In the genomic region with DNA sequence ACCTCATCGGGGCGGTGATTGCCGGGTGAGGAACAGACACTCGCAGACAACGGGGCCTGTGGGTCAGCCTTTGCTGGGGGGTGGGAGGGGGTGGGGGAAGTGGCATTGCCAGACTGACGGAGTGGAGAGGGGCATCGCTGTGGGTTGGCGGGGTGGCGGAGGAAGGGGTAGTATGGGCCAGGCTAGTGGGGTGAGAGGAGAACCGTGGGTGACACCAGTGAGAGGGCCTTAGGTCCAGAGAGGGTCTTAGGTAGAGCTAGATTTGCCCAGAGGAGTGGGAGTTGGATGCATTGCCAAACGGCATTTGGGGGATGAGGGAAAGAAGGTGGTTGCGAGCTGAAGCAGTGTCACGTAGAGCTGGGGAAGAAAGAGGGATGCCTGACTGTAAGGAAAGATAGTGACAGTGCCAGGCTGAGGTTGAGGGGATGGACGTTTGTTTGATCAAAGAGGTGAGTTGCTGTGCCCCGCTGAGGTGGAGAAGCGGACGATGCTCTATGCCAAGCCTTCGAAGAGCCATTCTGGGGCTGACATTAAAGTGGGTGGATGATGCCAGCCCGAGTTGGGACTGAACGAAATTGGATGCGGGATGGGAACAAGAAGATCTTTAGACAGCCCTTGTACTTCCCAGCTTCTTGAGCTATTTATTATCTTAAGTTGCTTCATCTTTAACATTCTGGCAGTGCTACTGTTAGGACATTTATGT, we compare ENCODE assay signal across 8 cellular contexts. TPM values are rescaled to one million over a fixed set of nuclear protein-coding genes. Genes with fewer than 3 reads are reported as not detected.
A peak's percentile ranks its signal among the peaks of the same experiment; 100 is the strongest.
DNase-seq lines count a peak whose midpoint lies in the region; ATAC-seq, FAIRE-seq and TF ChIP-seq lines count a peak whose summit lies in the region.

No MANE protein-coding gene starts in this region.

- TF ChIP-seq EP300 in HepG2 (IDR thresholded peaks at IDR 0.05; ENCODE audit: low read depth in 2 of 2, low read length in 2 of 2) (no peak), HepG2 (CRISPR knock-in tag; IDR thresholded peaks at IDR 0.05; ENCODE audit: borderline replicate concordance) (no peak)

- no peaks in the 10 kb centered on the region for H4K20me1 ChIP-seq in HepG2 (ENCODE audit: insufficient read depth, low read length)

- TF ChIP-seq POLR2A in HepG2 (IDR thresholded peaks at IDR 0.05; ENCODE audit: insufficient read depth in 1 of 2, low read depth in 2 of 2, low read length in 2 of 2) (no peak), thyroid gland (IDR thresholded peaks at IDR 0.05) (no peak)

- peaks cover 17% of the 10 kb centered on the region for H3K36me3 Mint-ChIP-seq in activated T-cell treated with anti-CD3 and anti-CD28 coated beads, Interleukin-2, amount 50 U/mL, for 4 hours (ENCODE audit: insufficient read depth)

- DNase-seq in activated T-cell treated with anti-CD3 and anti-CD28 coated beads, Interleukin-2, amount 50 U/mL, for 4 hours = no peak
- no peak for DNase-seq in activated T-cell treated with anti-CD3 and anti-CD28 coated beads, Interleukin-2, amount 50 U/mL, for 1 hour
- no peak for DNase-seq in HepG2 (ENCODE audit: low spot score)
- peak in 1 of 2 donors; percentile 5 for DNase-seq in thyroid gland
- DNase-seq in HK-2 (ENCODE audit: unreplicated experiment) = no peak
- no peak for DNase-seq in NCI-H446 (lab: John Stamatoyannopoulos, UW)

- H3K9me3 ChIP-seq in HepG2 (ENCODE audit: low read length) = no peaks in the 10 kb centered on the region
- no peaks in the 10 kb centered on the region for H3K9me3 ChIP-seq in thyroid gland

- TF ChIP-seq CTCF in HepG2 (CRISPR knock-in tag; IDR thresholded peaks at IDR 0.05) (no peak), thyroid gland (IDR thresholded peaks at IDR 0.05) (no peak)

- H3K4me3 Mint-ChIP-seq in activated T-cell treated with anti-CD3 and anti-CD28 coated beads, Interleukin-2, amount 50 U/mL, for 4 hours = peak overlapping the region; percentile 99

- peak overlapping the region; percentile 94 for H3K9ac ChIP-seq in HepG2 (ENCODE audit: insufficient read depth, low read depth, low read length)

- 3% methylated on average over 21 of the region's 21 CpGs for WGBS in HepG2 (ENCODE audit: low lambda C conversion rate)
- WGBS in thyroid gland, 2 donors = 8 to 11% methylated on average over 21 of the region's 21 CpGs

- in situ Hi-C loops in HepG2 (cut with HindIII; ENCODE audit: extremely low pct_ligation_motif_present, low pct_unique_long_range_greater_than_20kb) = no loop called here

- no peaks in the 10 kb centered on the region for H3K27me3 Mint-ChIP-seq in activated T-cell treated with anti-CD3 and anti-CD28 coated beads, Interleukin-2, amount 50 U/mL, for 4 hours (ENCODE audit: low read depth)

- TSS peak; percentile 47 for BruUV-seq in HepG2 (replicated peaks; lab: Mats Ljungman, UMichigan)

- H3K4me3 ChIP-seq in HepG2 (replicated peaks in 1 of 3; ENCODE audit: insufficient read depth in 1 of 3, low read depth in 2 of 3, low read length in 3 of 3) (peak overlapping the region; percentile 86 to 100 (median 93)), thyroid gland (replicated peaks in 1 of 3) (peak overlapping the region; percentile 73 to 99 (median 98))

- peaks cover 55% of the 10 kb centered on the region for H3K79me2 ChIP-seq in HepG2 (ENCODE audit: insufficient read depth, low read length)

- no peaks in the 10 kb centered on the region for H3K9me3 Mint-ChIP-seq in activated T-cell treated with anti-CD3 and anti-CD28 coated beads, Interleukin-2, amount 50 U/mL, for 4 hours

- no peaks in the 10 kb centered on the region; a peak in 1 of 5 replicates for H3K27me3 ChIP-seq in HepG2 (ENCODE audit: control insufficient read depth in 1 of 2, insufficient read depth in 2 of 2, low read length in 2 of 2)
- no peaks in the 10 kb centered on the region for H3K27me3 ChIP-seq in thyroid gland

- no peak for FAIRE-seq in HepG2 (lab: Jason Lieb, UNC)

- H3K4me1 ChIP-seq in HepG2 (ENCODE audit: insufficient read depth, low read length) = peaks cover 54% of the 10 kb centered on the region
- H3K4me1 ChIP-seq in thyroid gland = peaks cover 25 to 33% of the 10 kb centered on the region in 2 donors

- peak overlapping the region; percentile 100 for H3K4me2 ChIP-seq in HepG2 (ENCODE audit: low read depth, low read length)

- ATAC-seq in activated T-cell treated with anti-CD3 and anti-CD28 coated beads, Interleukin-2, amount 50 U/mL, for 4 hours = no peak
- no peak for ATAC-seq in HepG2
- no peak for ATAC-seq in HG02938 (IDR thresholded peaks at IDR 0.05; ENCODE audit: unreplicated experiment)

- peak overlapping the region; percentile 84 for H3K27ac ChIP-seq in angular gyrus (ENCODE audit: low read depth, low read length)
- peak overlapping the region; percentile 86 for H3K27ac ChIP-seq in HepG2 (ENCODE audit: extremely low read length, insufficient read depth, low read length)
- H3K27ac ChIP-seq in thyroid gland = peak overlapping the region; percentile 75 to 94 (median 82)

- CTCF ChIA-PET in HepG2 (lab: Yijun Ruan, JAX; ENCODE audit: low intra/inter-chr PET ratio, low total read pairs) = no interaction called here

- POLR2A ChIA-PET in HepG2 (lab: Yijun Ruan, JAX) = interaction anchor here (0.8 to 6.5 kb wide), 18 partner anchors 8 to 633 kb away, joined by 3 to 111 read pairs (median 6); a partner anchor contains a TSS

- peaks cover 57% of the 10 kb centered on the region for H3K4me1 Mint-ChIP-seq in activated T-cell treated with anti-CD3 and anti-CD28 coated beads, Interleukin-2, amount 50 U/mL, for 4 hours (ENCODE audit: low read depth)

- TF ChIP-seq RAD21 in HepG2 (CRISPR knock-in tag; IDR thresholded peaks at IDR 0.05) = no peak

- intact Hi-C loops in HepG2 (cut with micrococcal nuclease; ENCODE audit: unreplicated experiment) (loop anchor here (2.0 kb wide), 1 partner anchor 42 kb away; a partner anchor contains a TSS), thyroid gland (cut with DNase I) (no loop called here)

- H2AFZ ChIP-seq in HepG2 (ENCODE audit: low read length) = no peak overlapping the region

- H3K36me3 ChIP-seq in HepG2 (replicated peaks in 1 of 2; ENCODE audit: control insufficient read depth in 1 of 2, insufficient read depth in 2 of 2, low read length in 2 of 2) = peaks cover 8 to 35% of the 10 kb centered on the region in 2 experiments
- peaks cover 7 to 21% of the 10 kb centered on the region in 2 donors for H3K36me3 ChIP-seq in thyroid gland

RNA-seq across cellular contexts. Expression of a gene that starts 0.6 kb away (rescaled TPM):
- total RNA-seq in activated T-cell treated with anti-CD3 and anti-CD28 coated beads, Interleukin-2, amount 50 U/mL, for 4 hours = 10 to 100 TPM; 88.5 to 98.1 (median 91.1) TPM
- total RNA-seq in HepG2 (2016; rRNA removed; fragmentation: Illumina TruSeq; extraction: Trizol) = 62.5 and 132 TPM in 2 replicates
- total RNA-seq in HepG2 (2016; cell fraction: cytosol; rRNA removed; fragmentation: Illumina TruSeq; extraction: Trizol; ENCODE audit: low read depth) = 16.0 and 17.0 TPM in 2 replicates
- 62.4 and 136 TPM in 2 replicates for total RNA-seq in HepG2 (2016; cell fraction: insoluble cytoplasmic fraction; rRNA removed; fragmentation: Illumina TruSeq; extraction: Trizol)
- total RNA-seq in HepG2 (2016; cell fraction: membrane; rRNA removed; fragmentation: Illumina TruSeq; extraction: Trizol) = 36.7 and 36.8 TPM in 2 replicates
- total RNA-seq in HepG2 (2016; cell fraction: nucleus; rRNA removed; fragmentation: Illumina TruSeq; extraction: Trizol) = 128 and 148 TPM in 2 replicates
- 33.1 and 41.0 TPM in 2 replicates for polyA plus RNA-seq in HepG2 (2011; rRNA removed)
- polyA plus RNA-seq in HepG2 (2011; cell fraction: cytosol; rRNA removed) = 21.9 and 29.6 TPM in 2 replicates
- 28.9 and 34.3 TPM in 2 replicates for polyA plus RNA-seq in HepG2 (2011; cell fraction: nucleus; rRNA removed)
- 54.2 and 72.4 TPM in 2 replicates for polyA plus RNA-seq in HepG2 (2012)
- polyA plus RNA-seq in HepG2 (2016; cell fraction: cytosol; fragmentation: Illumina TruSeq; extraction: Trizol; ENCODE audit: low read depth) = 20.0 and 22.7 TPM in 2 replicates
- 73.0 and 88.8 TPM in 2 replicates for polyA plus RNA-seq in HepG2 (2016; cell fraction: insoluble cytoplasmic fraction; fragmentation: Illumina TruSeq; extraction: Trizol; ENCODE audit: low read depth)
- polyA plus RNA-seq in HepG2 (2016; cell fraction: membrane; fragmentation: Illumina TruSeq; extraction: Trizol; ENCODE audit: low read depth) = 31.8 and 33.0 TPM in 2 replicates
- 235 and 255 TPM in 2 replicates for polyA plus RNA-seq in HepG2 (2016; cell fraction: nucleus; fragmentation: Illumina TruSeq; extraction: Trizol; ENCODE audit: insufficient read depth, low read depth)
- 9.2 and 16.4 TPM in 2 replicates for polyA minus RNA-seq in HepG2 (2011; rRNA and poly(A)+ RNA removed; ENCODE audit: low replicate concordance)
- polyA minus RNA-seq in HepG2 (2011; cell fraction: cytosol; rRNA and poly(A)+ RNA removed) = 17.8 and 20.4 TPM in 2 replicates
- polyA minus RNA-seq in HepG2 (2011; cell fraction: nucleus; rRNA and poly(A)+ RNA removed) = 68.4 and 76.3 TPM in 2 replicates
- total RNA-seq in thyroid gland = 100 to 1,000 TPM in 2 of 4 donors, 10 to 100 TPM in 2; 61.4 to 156 (median 108) TPM

RNA-seq across cellular contexts. Expression of a gene that starts 4.0 kb away (rescaled TPM):
- 10 to 100 TPM; 12.1 to 14.4 (median 12.4) TPM for total RNA-seq in activated T-cell treated with anti-CD3 and anti-CD28 coated beads, Interleukin-2, amount 50 U/mL, for 4 hours
- total RNA-seq in HepG2 (2016; rRNA removed; fragmentation: Illumina TruSeq; extraction: Trizol) (16.2 and 20.1 TPM in 2 replicates), thyroid gland (10 to 100 TPM; 20.8 to 24.3 (median 21.6) TPM)
- 5.6 and 6.3 TPM in 2 replicates for total RNA-seq in HepG2 (2016; cell fraction: cytosol; rRNA removed; fragmentation: Illumina TruSeq; extraction: Trizol; ENCODE audit: low read depth)
- 17.3 and 19.5 TPM in 2 replicates for total RNA-seq in HepG2 (2016; cell fraction: insoluble cytoplasmic fraction; rRNA removed; fragmentation: Illumina TruSeq; extraction: Trizol)
- total RNA-seq in HepG2 (2016; cell fraction: membrane; rRNA removed; fragmentation: Illumina TruSeq; extraction: Trizol) = 15.5 and 15.8 TPM in 2 replicates
- total RNA-seq in HepG2 (2016; cell fraction: nucleus; rRNA removed; fragmentation: Illumina TruSeq; extraction: Trizol) = 10.6 and 13.8 TPM in 2 replicates
- 12.4 and 13.6 TPM in 2 replicates for polyA plus RNA-seq in HepG2 (2011; rRNA removed)
- polyA plus RNA-seq in HepG2 (2011; cell fraction: cytosol; rRNA removed) = 6.6 and 9.6 TPM in 2 replicates
- polyA plus RNA-seq in HepG2 (2011; cell fraction: nucleus; rRNA removed) = 12.0 and 13.1 TPM in 2 replicates
- 6.3 and 7.2 TPM in 2 replicates for polyA plus RNA-seq in HepG2 (2012)
- polyA plus RNA-seq in HepG2 (2016; cell fraction: cytosol; fragmentation: Illumina TruSeq; extraction: Trizol; ENCODE audit: low read depth) = 2.0 and 3.3 TPM in 2 replicates
- 12.1 and 12.3 TPM in 2 replicates for polyA plus RNA-seq in HepG2 (2016; cell fraction: insoluble cytoplasmic fraction; fragmentation: Illumina TruSeq; extraction: Trizol; ENCODE audit: low read depth)
- polyA plus RNA-seq in HepG2 (2016; cell fraction: membrane; fragmentation: Illumina TruSeq; extraction: Trizol; ENCODE audit: low read depth) = 6.4 and 8.6 TPM in 2 replicates
- polyA plus RNA-seq in HepG2 (2016; cell fraction: nucleus; fragmentation: Illumina TruSeq; extraction: Trizol; ENCODE audit: insufficient read depth, low read depth) = 12.3 and 15.4 TPM in 2 replicates
- polyA minus RNA-seq in HepG2 (2011; rRNA and poly(A)+ RNA removed; ENCODE audit: low replicate concordance) = 15.4 and 28.0 TPM in 2 replicates
- polyA minus RNA-seq in HepG2 (2011; cell fraction: cytosol; rRNA and poly(A)+ RNA removed) = 6.2 and 6.9 TPM in 2 replicates
- 30.6 and 34.4 TPM in 2 replicates for polyA minus RNA-seq in HepG2 (2011; cell fraction: nucleus; rRNA and poly(A)+ RNA removed)

RNA-seq across cellular contexts. Expression of a gene that starts 26.9 kb away (rescaled TPM):
- total RNA-seq in activated T-cell treated with anti-CD3 and anti-CD28 coated beads, Interleukin-2, amount 50 U/mL, for 4 hours = 1 to 10 TPM; 1.7 to 1.8 (median 1.8) TPM
- total RNA-seq in HepG2 (2016; rRNA removed; fragmentation: Illumina TruSeq; extraction: Trizol) (0.22 and 2.1 TPM in 2 replicates), thyroid gland (1 to 10 TPM; 1.1 to 4.2 (median 2.9) TPM)
- 0.81 and 1.1 TPM in 2 replicates for total RNA-seq in HepG2 (2016; cell fraction: cytosol; rRNA removed; fragmentation: Illumina TruSeq; extraction: Trizol; ENCODE audit: low read depth)
- total RNA-seq in HepG2 (2016; cell fraction: insoluble cytoplasmic fraction; rRNA removed; fragmentation: Illumina TruSeq; extraction: Trizol) = 0.39 and 2.1 TPM in 2 replicates
- total RNA-seq in HepG2 (2016; cell fraction: membrane; rRNA removed; fragmentation: Illumina TruSeq; extraction: Trizol) = 0.37 and 0.79 TPM in 2 replicates
- 7.0 and 9.7 TPM in 2 replicates for total RNA-seq in HepG2 (2016; cell fraction: nucleus; rRNA removed; fragmentation: Illumina TruSeq; extraction: Trizol)
- 6.7 TPM in 2 replicates for polyA plus RNA-seq in HepG2 (2011; rRNA removed)
- 0.53 and 0.68 TPM in 2 replicates for polyA plus RNA-seq in HepG2 (2011; cell fraction: cytosol; rRNA removed)
- 18.0 and 20.5 TPM in 2 replicates for polyA plus RNA-seq in HepG2 (2011; cell fraction: nucleus; rRNA removed)
- polyA plus RNA-seq in HepG2 (2012) = 2.2 and 2.5 TPM in 2 replicates
- 0.19 and 0.44 TPM in 2 replicates for polyA plus RNA-seq in HepG2 (2016; cell fraction: cytosol; fragmentation: Illumina TruSeq; extraction: Trizol; ENCODE audit: low read depth)
- polyA plus RNA-seq in HepG2 (2016; cell fraction: insoluble cytoplasmic fraction; fragmentation: Illumina TruSeq; extraction: Trizol; ENCODE audit: low read depth) = 0.15 and 0.48 TPM in 2 replicates
- 0.21 TPM in 1 of 2 replicates, not detected in the other for polyA plus RNA-seq in HepG2 (2016; cell fraction: membrane; fragmentation: Illumina TruSeq; extraction: Trizol; ENCODE audit: low read depth)
- polyA plus RNA-seq in HepG2 (2016; cell fraction: nucleus; fragmentation: Illumina TruSeq; extraction: Trizol; ENCODE audit: insufficient read depth, low read depth) = 10.6 and 15.6 TPM in 2 replicates
- 2.0 and 3.4 TPM in 2 replicates for polyA minus RNA-seq in HepG2 (2011; rRNA and poly(A)+ RNA removed; ENCODE audit: low replicate concordance)
- 0.53 TPM in 1 of 2 replicates, not detected in the other for polyA minus RNA-seq in HepG2 (2011; cell fraction: cytosol; rRNA and poly(A)+ RNA removed)
- 14.2 and 17.4 TPM in 2 replicates for polyA minus RNA-seq in HepG2 (2011; cell fraction: nucleus; rRNA and poly(A)+ RNA removed)

RNA-seq across cellular contexts. Expression of a gene that starts 41.8 kb away (rescaled TPM):
- under 1 TPM; 0.66 to 0.86 (median 0.84) TPM for total RNA-seq in activated T-cell treated with anti-CD3 and anti-CD28 coated beads, Interleukin-2, amount 50 U/mL, for 4 hours
- total RNA-seq in HepG2 (2016; rRNA removed; fragmentation: Illumina TruSeq; extraction: Trizol) (916 and 2,043 TPM in 2 replicates), thyroid gland (not detected)
- total RNA-seq in HepG2 (2016; cell fraction: cytosol; rRNA removed; fragmentation: Illumina TruSeq; extraction: Trizol; ENCODE audit: low read depth) = 471 and 481 TPM in 2 replicates
- total RNA-seq in HepG2 (2016; cell fraction: insoluble cytoplasmic fraction; rRNA removed; fragmentation: Illumina TruSeq; extraction: Trizol) = 804 and 2,090 TPM in 2 replicates
- total RNA-seq in HepG2 (2016; cell fraction: membrane; rRNA removed; fragmentation: Illumina TruSeq; extraction: Trizol) = 901 and 919 TPM in 2 replicates
- total RNA-seq in HepG2 (2016; cell fraction: nucleus; rRNA removed; fragmentation: Illumina TruSeq; extraction: Trizol) = 1,485 and 1,705 TPM in 2 replicates
- 19,152 and 25,909 TPM in 2 replicates for polyA plus RNA-seq in HepG2 (2011; rRNA removed)
- polyA plus RNA-seq in HepG2 (2011; cell fraction: cytosol; rRNA removed) = 20,098 and 20,625 TPM in 2 replicates
- 9,439 and 11,951 TPM in 2 replicates for polyA plus RNA-seq in HepG2 (2011; cell fraction: nucleus; rRNA removed)
- 11,866 and 12,118 TPM in 2 replicates for polyA plus RNA-seq in HepG2 (2012)
- 786 and 806 TPM in 2 replicates for polyA plus RNA-seq in HepG2 (2016; cell fraction: cytosol; fragmentation: Illumina TruSeq; extraction: Trizol; ENCODE audit: low read depth)
- 1,066 and 1,282 TPM in 2 replicates for polyA plus RNA-seq in HepG2 (2016; cell fraction: insoluble cytoplasmic fraction; fragmentation: Illumina TruSeq; extraction: Trizol; ENCODE audit: low read depth)
- polyA plus RNA-seq in HepG2 (2016; cell fraction: membrane; fragmentation: Illumina TruSeq; extraction: Trizol; ENCODE audit: low read depth) = 1,111 and 1,147 TPM in 2 replicates
- polyA plus RNA-seq in HepG2 (2016; cell fraction: nucleus; fragmentation: Illumina TruSeq; extraction: Trizol; ENCODE audit: insufficient read depth, low read depth) = 3,176 and 3,280 TPM in 2 replicates
- polyA minus RNA-seq in HepG2 (2011; rRNA and poly(A)+ RNA removed; ENCODE audit: low replicate concordance) = 2.8 and 6,182 TPM in 2 replicates
- polyA minus RNA-seq in HepG2 (2011; cell fraction: cytosol; rRNA and poly(A)+ RNA removed) = 4,116 and 5,679 TPM in 2 replicates
- 1,476 and 2,466 TPM in 2 replicates for polyA minus RNA-seq in HepG2 (2011; cell fraction: nucleus; rRNA and poly(A)+ RNA removed)
